In genomic region chr10:32661346-32661745, GRCh38 we compare ENCODE assay signal across 5 cellular contexts.
"Had no signal": no experiment of that assay in that cellular context is flagged by ENCODE, and none has a peak within 500 bp of the region (broad histone marks: within the 10 kb centered on the region; RNA-seq: fewer than 3 reads in every experiment).

No MANE protein-coding gene starts in this region.

- H3K27ac ChIP-seq: HL-60 had no signal

- H3K4me3 ChIP-seq: K562 had no signal

- DNase-seq: IMR-90, KBM-7, KG1 had no signal
